10 cellular contexts compared by ENCODE assay signal in genomic region chr5:173789031-173789920, GRCh38.
DNase-seq lines count a peak whose midpoint lies in the region; ATAC-seq and TF ChIP-seq lines count a peak whose summit lies in the region.
"Had no signal": no experiment of that assay in that cellular context is flagged by ENCODE, and none has a peak within 500 bp of the region (broad histone marks: within the 10 kb centered on the region; RNA-seq: fewer than 3 reads in every experiment).

No MANE protein-coding gene starts in this region.

- H3K9ac ChIP-seq in OCI-LY3 (ENCODE audit: low read length) = peak overlapping the region; percentile 9; the same call in 1 of the 2 replicates

- intact Hi-C loops in right cardiac atrium (cut with DNase I) = no loop called here
- intact Hi-C loops in left ventricle myocardium inferior (cut with micrococcal nuclease) = no loop called here

- H3K4me2 ChIP-seq in OCI-LY3 (ENCODE audit: low read length) = peak overlapping the region; percentile 58

- H3K4me3 ChIP-seq in right cardiac atrium (ENCODE audit: low read length) (no peak overlapping the region), left ventricle myocardium inferior (no peak overlapping the region), OCI-LY3 (ENCODE audit: low read length) (peak overlapping the region; percentile 49; the same call in 1 of the 2 replicates)

- no peaks in the 10 kb centered on the region for H3K9me3 ChIP-seq in right cardiac atrium (ENCODE audit: control insufficient read depth, low read length)
- no peaks in the 10 kb centered on the region for H3K9me3 ChIP-seq in left ventricle myocardium inferior (replicated peaks)
- H3K9me3 ChIP-seq in OCI-LY3 (ENCODE audit: insufficient read depth, low read length) = no peaks in the 10 kb centered on the region

- no peak overlapping the region for H2AFZ ChIP-seq in OCI-LY3 (ENCODE audit: low read depth, low read length)

- H3K27ac ChIP-seq in right cardiac atrium (ENCODE audit: low read length) = no peak overlapping the region
- no peak overlapping the region for H3K27ac ChIP-seq in left ventricle myocardium inferior (replicated peaks)
- H3K27ac ChIP-seq in OCI-LY3 (ENCODE audit: low read length) = no peak overlapping the region

- DNase-seq in right cardiac atrium (no peak), left ventricle myocardium inferior (no peak), fibroblast of peridontal ligament (ENCODE audit: extremely low read depth) (peak; percentile 66), stromal cell of bone marrow (ENCODE audit: low read depth) (peak; percentile 78), hippocampal formation (lab: John Stamatoyannopoulos, UW) (no peak)
- DNase-seq in activated naive CD4-positive, alpha-beta T cell treated with anti-CD3 and anti-CD28 coated beads, Interleukin-2, amount 50 U/mL, for 16 hours = no peak
- DNase-seq: effector memory CD8-positive, alpha-beta T cell; nucleus accumbens had no signal

- ATAC-seq in right cardiac atrium (peak; percentile 19 to 22), HG03097 (IDR thresholded peaks at IDR 0.05; ENCODE audit: low FRiP score, unreplicated experiment) (no peak)
- ATAC-seq: effector memory CD8-positive, alpha-beta T cell had no signal

- no peak for TF ChIP-seq CTCF in left ventricle myocardium inferior (IDR thresholded peaks at IDR 0.05; ENCODE audit: borderline replicate concordance)
- no peak for TF ChIP-seq CTCF in OCI-LY3 (IDR thresholded peaks at IDR 0.05; ENCODE audit: low read depth, low read length)

- 68% methylated on average over 11 of the region's 11 CpGs for WGBS in right cardiac atrium

- H3K4me1 ChIP-seq in right cardiac atrium (ENCODE audit: control insufficient read depth, insufficient read depth, low read length) (peaks cover 3% of the 10 kb centered on the region), left ventricle myocardium inferior (peaks cover 13% of the 10 kb centered on the region), OCI-LY3 (ENCODE audit: low read length) (peaks cover 54% of the 10 kb centered on the region)

- no peaks in the 10 kb centered on the region for H3K79me2 ChIP-seq in OCI-LY3 (ENCODE audit: low read length)

- H4K20me1 ChIP-seq in OCI-LY3 (ENCODE audit: insufficient read depth, low read length) = no peaks in the 10 kb centered on the region

- H3K36me3 ChIP-seq in left ventricle myocardium inferior (no peaks in the 10 kb centered on the region), OCI-LY3 (replicated peaks; ENCODE audit: low read depth, low read length) (no peaks in the 10 kb centered on the region)

- H3K27me3 ChIP-seq in right cardiac atrium (ENCODE audit: control insufficient read depth, insufficient read depth) (no peaks in the 10 kb centered on the region), left ventricle myocardium inferior (ENCODE audit: low read depth) (no peaks in the 10 kb centered on the region), OCI-LY3 (ENCODE audit: low read depth, low read length) (peaks cover 20% of the 10 kb centered on the region)

Comparison
In these comparisons a context has a peak if more than half of its experiments do, and no peak if none do; other contexts are left out.
1. DNase-seq: peak in fibroblast of peridontal ligament (single experiment) and stromal cell of bone marrow (single experiment); none in right cardiac atrium (0 of 3), left ventricle myocardium inferior (single experiment), hippocampal formation (0 of 2) and activated naive CD4-positive, alpha-beta T cell treated with anti-CD3 and anti-CD28 coated beads, Interleukin-2, amount 50 U/mL, for 16 hours (single experiment).